ENCODE assay signal across 8 cellular contexts in genomic region chr16:52976539-52977167, GRCh38.
A peak's percentile ranks its signal among the peaks of the same experiment; 100 is the strongest.
DNase-seq lines count a peak whose midpoint lies in the region; ATAC-seq, FAIRE-seq and TF ChIP-seq lines count a peak whose summit lies in the region.

No MANE protein-coding gene starts in this region.

- H3K4me3 ChIP-seq in A673 (ENCODE audit: low read depth, low read length, poor library complexity, severe bottlenecking) (no peak overlapping the region), brain microvascular endothelial cell (ENCODE audit: low read depth, low read length) (no peak overlapping the region)

- H3K36me3 ChIP-seq in A673 (ENCODE audit: insufficient read depth, low read length, poor library complexity, severe bottlenecking) = no peaks in the 10 kb centered on the region
- no peaks in the 10 kb centered on the region for H3K36me3 ChIP-seq in brain microvascular endothelial cell (replicated peaks)

- TF ChIP-seq POLR2A in GM12891 (IDR thresholded peaks at IDR 0.05; ENCODE audit: low read depth, low read length) = no peak

- in situ Hi-C loops in brain microvascular endothelial cell (cut with HindIII; ENCODE audit: low pct_ligation_motif_present, low sequenced_read_pairs) = no loop called here

- CTCF ChIA-PET in A673 (lab: Charles Lee) = interaction anchor here (0.8 to 1.2 kb wide), 4 partner anchors 45 to 908 kb away, joined by 3 to 10 read pairs (median 4); no protein-coding TSS in a partner anchor

- no peak for FAIRE-seq in GM12891 (lab: Jason Lieb, UNC)

- POLR2A ChIA-PET in A673 (lab: Charles Lee; ENCODE audit: low non-redundant PET) = interaction anchor here (0.6 to 0.7 kb wide), 3 partner anchors 12 to 121 kb away, joined by 3 read pairs; no protein-coding TSS in a partner anchor

- ATAC-seq in HG03565 (IDR thresholded peaks at IDR 0.05; ENCODE audit: unreplicated experiment) = peak; percentile 86

- H3K9me3 ChIP-seq in A673 (ENCODE audit: low read depth, low read length, poor library complexity, severe bottlenecking) = no peaks in the 10 kb centered on the region

- no peaks in the 10 kb centered on the region for H3K4me1 ChIP-seq in A673 (ENCODE audit: insufficient read depth, low read length, poor library complexity, severe bottlenecking)

- BruUV-seq in A673 (replicated peaks; lab: Mats Ljungman, UMichigan) = no TSS peak

- peaks cover 3% of the 10 kb centered on the region for H3K27me3 ChIP-seq in A673 (replicated peaks; ENCODE audit: insufficient read depth, low read depth, low read length, poor library complexity)
- H3K27me3 ChIP-seq in brain microvascular endothelial cell (replicated peaks) = no peaks in the 10 kb centered on the region

- peak; percentile 53 for DNase-seq in A673 (ENCODE audit: low spot score)
- DNase-seq in GM12891 (ENCODE audit: insufficient read length, low spot score) = peak; percentile 7
- peak; percentile 5 for DNase-seq in brain microvascular endothelial cell
- peak; percentile 26 for DNase-seq in myocyte (ENCODE audit: low read depth)
- DNase-seq in activated CD8-positive, alpha-beta memory T cell treated with anti-CD3 and anti-CD28 coated beads, Interleukin-2, amount 50 U/mL, for 48 hours = no peak
- no peak for DNase-seq in activated T-cell treated with anti-CD3 and anti-CD28 coated beads for 4 hours
- DNase-seq in stimulated activated CD4-positive, alpha-beta T cell treated with anti-CD3 and anti-CD28 coated beads, Interleukin-4, amount 100 ng/mL, for 4 hours = no peak

- intact Hi-C loops in A673 (cut with micrococcal nuclease; ENCODE audit: unreplicated experiment) = no loop called here

- H3K27ac ChIP-seq in A673 (ENCODE audit: low read depth, low read length, poor library complexity, severe bottlenecking) (no peak overlapping the region), brain microvascular endothelial cell (no peak overlapping the region)

- peak; percentile 63 for TF ChIP-seq CTCF in A673 (conservative IDR thresholded peaks at IDR 0.05; ENCODE audit: low read depth, low read length)
- no peak for TF ChIP-seq CTCF in brain microvascular endothelial cell (IDR thresholded peaks at IDR 0.05; ENCODE audit: low read depth, low read length, missing control alignments)

TF ChIP-seq in GM12891, 5 proteins besides CTCF, POLR2A, EP300 and RAD21:
- TF ChIP-seq TAF1 (IDR thresholded peaks at IDR 0.05; ENCODE audit: low read depth, low read length) (no peak), POU2F2 (IDR thresholded peaks at IDR 0.05; ENCODE audit: low read depth, low read length) (no peak), SPI1 (IDR thresholded peaks at IDR 0.05; ENCODE audit: low read depth, low read length) (no peak), PAX5 (IDR thresholded peaks at IDR 0.05; ENCODE audit: insufficient read depth, low read length, severe bottlenecking) (no peak), POLR2AphosphoS5 (IDR thresholded peaks at IDR 0.05; ENCODE audit: low read depth, low read length) (no peak)

Comparison
In these comparisons a context has a peak if more than half of its experiments do, and no peak if none do; other contexts are left out.
1. DNase-seq: peak in A673 (single experiment), GM12891 (single experiment), brain microvascular endothelial cell (single experiment) and myocyte (single experiment); none in activated CD8-positive, alpha-beta memory T cell treated with anti-CD3 and anti-CD28 coated beads, Interleukin-2, amount 50 U/mL, for 48 hours (single experiment), activated T-cell treated with anti-CD3 and anti-CD28 coated beads for 4 hours (single experiment) and stimulated activated CD4-positive, alpha-beta T cell treated with anti-CD3 and anti-CD28 coated beads, Interleukin-4, amount 100 ng/mL, for 4 hours (0 of 2).